ENCODE assay signal across 21 cellular contexts in genomic region chr2:67221266-67221665, GRCh38.
"Had no signal": no experiment of that assay in that cellular context is flagged by ENCODE, and none has a peak within 500 bp of the region (broad histone marks: within the 10 kb centered on the region; RNA-seq: fewer than 3 reads in every experiment).

No MANE protein-coding gene starts in this region.

- H3K4me1 ChIP-seq: esophagus squamous epithelium, parathyroid adenoma, tibial artery had no signal

- H3K27ac ChIP-seq: coronary artery, esophagus squamous epithelium, parathyroid adenoma, skin epidermis, tibial artery had no signal

- H3K4me3 ChIP-seq: coronary artery, esophagus squamous epithelium, skin epidermis, tibial artery had no signal

- DNase-seq: activated B cell treated with CpG ODN at 0.5 μM for 24 hours; activated CD4-positive, alpha-beta T cell treated with anti-CD3 and anti-CD28 coated beads for 36 hours; activated CD4-positive, alpha-beta T cell treated with anti-CD3 and anti-CD28 coated beads, Interleukin-2, amount 50 U/mL, for 4 hours; activated CD8-positive, alpha-beta memory T cell treated with anti-CD3 and anti-CD28 coated beads for 24 hours; activated CD8-positive, alpha-beta memory T cell treated with anti-CD3 and anti-CD28 coated beads, Interleukin-2, amount 50 U/mL, for 4 hours; activated naive CD4-positive, alpha-beta T cell; activated T-cell treated with anti-CD3 and anti-CD28 coated beads, Interleukin-2, amount 50 U/mL, for 4 hours; amygdala; endodermal cell; esophagus squamous epithelium; glutamatergic neuron; hippocampal formation; left ventricle myocardium superior; nephron progenitor cell; right cardiac atrium; stimulated activated CD4-positive, alpha-beta T cell treated with anti-CD3 and anti-CD28 coated beads, Interleukin-1b, Interleukin-23, amount 100 ng/mL, for 48 hours; T-helper 17 cell; tibial artery had no signal

- H3K36me3 ChIP-seq: esophagus squamous epithelium, tibial artery had no signal

- H3K9me3 ChIP-seq: esophagus squamous epithelium, tibial artery had no signal

- H3K27me3 ChIP-seq: esophagus squamous epithelium, tibial artery had no signal

- ATAC-seq: activated CD4-positive, alpha-beta T cell treated with anti-CD3 and anti-CD28 coated beads for 36 hours; activated T-cell treated with anti-CD3 and anti-CD28 coated beads, Interleukin-2, amount 50 U/mL, for 4 hours; left ventricle myocardium superior; right cardiac atrium; T-helper 17 cell had no signal
